In genomic region chr16:9755076-9755475, GRCh38 we compare ENCODE assay signal across 28 cellular contexts.
DNase-seq lines count a peak whose midpoint lies in the region; ATAC-seq and TF ChIP-seq lines count a peak whose summit lies in the region.
"Had no signal": no experiment of that assay in that cellular context is flagged by ENCODE, and none has a peak within 500 bp of the region (broad histone marks: within the 10 kb centered on the region; RNA-seq: fewer than 3 reads in every experiment).

No MANE protein-coding gene starts in this region.

- DNase-seq in GM23338 (ENCODE audit: low spot score) (peak; percentile 30), astrocyte of the hippocampus (ENCODE audit: low read depth, low spot score) (peak; percentile 10), iris pigment epithelial cell (ENCODE audit: low read depth) (peak; percentile 1), neural progenitor cell (ENCODE audit: low spot score) (no peak), HUDEP-2 (lab: John Stamatoyannopoulos, UW; ENCODE audit: unreplicated experiment in 76 of 76) (no peak), osteoblast (ENCODE audit: insufficient read length, low spot score, missing footprints) (no peak), superior temporal gyrus (ENCODE audit: extremely low spot score) (no peak)
- DNase-seq in stimulated activated CD4-positive, alpha-beta T cell treated with anti-CD3 and anti-CD28 coated beads, Interleukin-15, amount 100 ng/mL, for 24 hours, result no peak
- DNase-seq: Caco-2; CD8-positive, alpha-beta T cell; GOT3; KBM-7; MV-4-11; NCI-H1105; NCI-H146; NCI-H1930; NCI-H2107; NCI-H446; NCI-H524 treated with DMSO at 0.1 percent for 48 hours; NCI-H774; PC-9 had no signal

- H4K20me1 ChIP-seq in GM23338 (replicated peaks; ENCODE audit: insufficient read depth), result no peaks in the 10 kb centered on the region
- H4K20me1 ChIP-seq in neural progenitor cell (ENCODE audit: low read depth), result no peaks in the 10 kb centered on the region
- no peaks in the 10 kb centered on the region for H4K20me1 ChIP-seq in osteoblast (ENCODE audit: insufficient read depth, low read length)

- TF ChIP-seq CTCF in GM23338 (conservative IDR thresholded peaks at IDR 0.05; ENCODE audit: low read depth in 2 of 2), result no peak
- TF ChIP-seq CTCF in neural progenitor cell (IDR thresholded peaks at IDR 0.05), result no peak
- TF ChIP-seq CTCF in osteoblast (IDR thresholded peaks at IDR 0.05; ENCODE audit: extremely low read depth, low read depth, low read length), result no peak

- no peak; the same call in 2 of the 3 replicates for ATAC-seq in GM23338
- ATAC-seq: A549; CD8-positive, alpha-beta T cell; GM12878; HCT116; Right ventricle myocardium inferior had no signal

- H3K4me1 Mint-ChIP-seq in GM23338, result peaks cover 21% of the 10 kb centered on the region
- H3K4me1 Mint-ChIP-seq in neural progenitor cell, result peaks cover 16% of the 10 kb centered on the region
- H3K4me1 Mint-ChIP-seq: B cell had no signal

- no peaks in the 10 kb centered on the region for H3F3A ChIP-seq in GM23338 (replicated peaks; ENCODE audit: low read depth)
- peaks cover 8% of the 10 kb centered on the region for H3F3A ChIP-seq in neural progenitor cell (ENCODE audit: low read depth)

- no peak overlapping the region for H3K4me2 ChIP-seq in GM23338
- H3K4me2 ChIP-seq in neural progenitor cell, result peak overlapping the region; percentile 3
- H3K4me2 ChIP-seq in osteoblast (ENCODE audit: insufficient read depth, low read length), result no peak overlapping the region
- H3K4me2 ChIP-seq: A549, PC-9 had no signal

- H3K27ac Mint-ChIP-seq in GM23338, result no peak overlapping the region
- no peak overlapping the region for H3K27ac Mint-ChIP-seq in neural progenitor cell
- H3K27ac Mint-ChIP-seq: B cell; CD8-positive, alpha-beta T cell had no signal

- H3K9me3 ChIP-seq in neural progenitor cell (ENCODE audit: low read depth) (no peaks in the 10 kb centered on the region), osteoblast (ENCODE audit: low read depth, low read length) (no peaks in the 10 kb centered on the region)
- H3K9me3 ChIP-seq: A549, Caco-2, SJSA1 had no signal

- no peak overlapping the region for H3K4me3 ChIP-seq in GM23338
- no peak overlapping the region for H3K4me3 ChIP-seq in neural progenitor cell
- no peak overlapping the region for H3K4me3 ChIP-seq in osteoblast (ENCODE audit: insufficient read depth, low read length)
- H3K4me3 ChIP-seq: A549, GM12878, PC-9, SJSA1 had no signal

- H3K4me3 Mint-ChIP-seq in GM23338 (no peak overlapping the region), neural progenitor cell (no peak overlapping the region)
- H3K4me3 Mint-ChIP-seq: B cell; CD8-positive, alpha-beta T cell had no signal

- H3K4me1 ChIP-seq in GM23338 (ENCODE audit: insufficient read depth) (peaks cover 24% of the 10 kb centered on the region), neural progenitor cell (peaks cover 42% of the 10 kb centered on the region), osteoblast (ENCODE audit: insufficient read depth, low read length) (no peaks in the 10 kb centered on the region)
- H3K4me1 ChIP-seq: A549, Caco-2, SJSA1 had no signal

- H3K27me3 ChIP-seq in GM23338 (ENCODE audit: insufficient read depth), result no peaks in the 10 kb centered on the region
- H3K27me3 ChIP-seq in neural progenitor cell, result no peaks in the 10 kb centered on the region
- no peaks in the 10 kb centered on the region for H3K27me3 ChIP-seq in osteoblast (ENCODE audit: insufficient read depth, low read length)
- H3K27me3 ChIP-seq: SJSA1 had no signal

- H2AFZ ChIP-seq in GM23338 (no peak overlapping the region), neural progenitor cell (replicated peaks) (no peak overlapping the region), osteoblast (ENCODE audit: low read length) (no peak overlapping the region)
- H2AFZ ChIP-seq: PC-9 had no signal

- peaks cover 5% of the 10 kb centered on the region; the same call in 1 of the 2 replicates for H3K9me2 ChIP-seq in GM23338 (ENCODE audit: insufficient read depth)

- no peaks in the 10 kb centered on the region for H3K79me2 ChIP-seq in GM23338 (replicated peaks; ENCODE audit: insufficient read depth)
- H3K79me2 ChIP-seq in neural progenitor cell (ENCODE audit: low read depth), result no peaks in the 10 kb centered on the region
- no peaks in the 10 kb centered on the region for H3K79me2 ChIP-seq in osteoblast (ENCODE audit: insufficient read depth, low read length)

- H3K27me3 Mint-ChIP-seq in GM23338 (ENCODE audit: insufficient read depth, low read depth, poor library complexity), result peaks cover 3% of the 10 kb centered on the region
- H3K27me3 Mint-ChIP-seq in neural progenitor cell (ENCODE audit: insufficient read depth, low read depth), result no peaks in the 10 kb centered on the region

- no peak overlapping the region for H3K27ac ChIP-seq in GM23338 (ENCODE audit: low read depth)
- no peak overlapping the region for H3K27ac ChIP-seq in neural progenitor cell
- H3K27ac ChIP-seq in osteoblast (ENCODE audit: low read depth, low read length), result no peak overlapping the region
- H3K27ac ChIP-seq: A549, C4-2B, PC-9, SJSA1 had no signal

- H3K36me3 ChIP-seq in GM23338 (ENCODE audit: insufficient read depth), result no peaks in the 10 kb centered on the region
- H3K36me3 ChIP-seq in neural progenitor cell, result no peaks in the 10 kb centered on the region
- no peaks in the 10 kb centered on the region for H3K36me3 ChIP-seq in osteoblast (ENCODE audit: insufficient read depth, low read length)
- H3K36me3 ChIP-seq: SJSA1 had no signal

- H3K9me3 Mint-ChIP-seq in GM23338, result no peaks in the 10 kb centered on the region
- H3K9me3 Mint-ChIP-seq in neural progenitor cell, result no peaks in the 10 kb centered on the region
- H3K9me3 Mint-ChIP-seq: CD8-positive, alpha-beta T cell had no signal

- H3K9ac ChIP-seq in neural progenitor cell, result no peak overlapping the region

- H3K36me3 Mint-ChIP-seq in GM23338 (ENCODE audit: low read depth), result no peaks in the 10 kb centered on the region
- H3K36me3 Mint-ChIP-seq in neural progenitor cell, result no peaks in the 10 kb centered on the region
- H3K36me3 Mint-ChIP-seq: CD8-positive, alpha-beta T cell had no signal

TF ChIP-seq in GM23338, 12 proteins besides CTCF, POLR2A, EP300 and RAD21:
- no peak for TF ChIP-seq ETS1 (IDR thresholded peaks at IDR 0.05)
- no peak for TF ChIP-seq STAT1 (IDR thresholded peaks at IDR 0.05; ENCODE audit: unreplicated experiment)
- TF ChIP-seq NANOG (IDR thresholded peaks at IDR 0.05; ENCODE audit: borderline replicate concordance), result no peak

Comparison
In these comparisons a context has a peak if more than half of its experiments do, and no peak if none do; other contexts are left out.
1. DNase-seq: peak in GM23338 (single experiment), astrocyte of the hippocampus (single experiment) and iris pigment epithelial cell (single experiment); none in neural progenitor cell (single experiment), HUDEP-2 (0 of 76), osteoblast (single experiment), superior temporal gyrus (single experiment) and stimulated activated CD4-positive, alpha-beta T cell treated with anti-CD3 and anti-CD28 coated beads, Interleukin-15, amount 100 ng/mL, for 24 hours (single experiment).